In genomic region chr22:47333625-47334024, GRCh38 we compare ENCODE assay signal across 1 cellular context.
TF ChIP-seq lines count a peak whose summit lies in the region.

No MANE protein-coding gene starts in this region.

TF ChIP-seq in GM23338, 12 proteins besides CTCF, POLR2A, EP300 and RAD21 (continued from another document):
- no peak for TF ChIP-seq REST (IDR thresholded peaks at IDR 0.05; ENCODE audit: unreplicated experiment)
